In the genomic region with DNA sequence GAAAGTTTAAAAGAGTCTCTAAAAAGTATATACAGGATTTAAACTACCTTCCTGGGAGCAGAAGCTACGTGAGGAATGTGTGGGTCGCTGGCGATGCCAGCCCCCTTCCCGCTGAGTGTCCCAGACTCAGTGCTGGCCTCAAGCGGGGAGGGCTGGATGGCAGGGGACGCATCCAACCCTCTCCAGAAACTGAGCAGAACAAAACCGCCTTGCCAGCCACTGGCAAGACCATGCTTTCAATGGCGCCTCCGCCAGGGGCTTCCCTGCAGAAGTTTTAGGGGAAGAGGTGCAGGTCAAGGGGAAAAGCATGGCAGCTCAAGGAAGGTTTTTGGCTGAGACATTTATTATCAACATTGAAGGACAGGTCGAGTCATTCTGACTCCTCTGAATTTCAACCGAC, we compare ENCODE assay signal across 20 cellular contexts.
"Had no signal": no experiment of that assay in that cellular context is flagged by ENCODE, and none has a peak within 500 bp of the region (broad histone marks: within the 10 kb centered on the region; RNA-seq: fewer than 3 reads in every experiment).

No MANE protein-coding gene starts in this region.

- DNase-seq: activated CD4-positive, CD25-positive, alpha-beta regulatory T cell treated with anti-CD3 and anti-CD28 coated beads, Interleukin-2, amount 50 U/mL, for 72 hours; activated naive CD4-positive, alpha-beta T cell; cerebellar nuclear complex; effector memory CD4-positive, alpha-beta T cell; heart left ventricle; left colon; lower lobe of right lung; naive B cell; nucleus accumbens; stimulated activated CD4-positive, alpha-beta T cell treated with anti-CD3 and anti-CD28 coated beads, Interleukin-4, amount 100 ng/mL, for 4 hours; stimulated activated CD8-positive, alpha-beta memory T cell treated with anti-CD3 and anti-CD28 coated beads, Interleukin-4, amount 100 ng/mL, for 48 hours; stimulated activated naive CD4-positive, alpha-beta T cell treated with Interleukin-2 at 50 U/mL for 16 hours; T-helper 1 cell; T1000; transverse colon had no signal

- H3K36me3 ChIP-seq: breast epithelium had no signal

- ATAC-seq: left colon, lower lobe of right lung had no signal

- H3K36me3 Mint-ChIP-seq: naive B cell had no signal

- H3K9me3 Mint-ChIP-seq: activated T-helper 1 cell treated with anti-CD3 and anti-CD28 coated beads, Interleukin-12 subunit alpha, Interleukin-12 subunit beta, Interleukin-2, Interleukin-4 antibody, amounts not matched to agents 30 ng/mL and 10 ng/mL and 1 ng/mL, durations not matched to agents 14 hours and 24 hours and 36 hours; dendritic cell treated with granulocyte-macrophage colony-stimulating factor and Interleukin-4, amounts not matched to agents 40 ng/mL and 50 ng/mL, for 4 days; naive B cell had no signal

- H3K27ac Mint-ChIP-seq: activated T-helper 1 cell treated with anti-CD3 and anti-CD28 coated beads, Interleukin-12 subunit alpha, Interleukin-12 subunit beta, Interleukin-2, Interleukin-4 antibody, amounts not matched to agents 30 ng/mL and 10 ng/mL and 1 ng/mL, durations not matched to agents 14 hours and 24 hours and 36 hours; dendritic cell treated with granulocyte-macrophage colony-stimulating factor and Interleukin-4, amounts not matched to agents 40 ng/mL and 50 ng/mL, for 4 days had no signal

- H3K4me1 ChIP-seq: breast epithelium, heart left ventricle, lower lobe of right lung, right atrium auricular region, transverse colon had no signal

- H3K9me3 ChIP-seq: breast epithelium, heart left ventricle, lower lobe of right lung, right atrium auricular region, transverse colon had no signal

- H3K27ac ChIP-seq: breast epithelium, heart left ventricle, lower lobe of right lung, right atrium auricular region, skin epidermis, transverse colon had no signal

- H3K27me3 Mint-ChIP-seq: dendritic cell treated with granulocyte-macrophage colony-stimulating factor and Interleukin-4, amounts not matched to agents 40 ng/mL and 50 ng/mL, for 4 days; naive B cell had no signal

- H3K4me3 ChIP-seq: breast epithelium, heart left ventricle, lower lobe of right lung, right atrium auricular region, skin epidermis, transverse colon had no signal

- H3K4me3 Mint-ChIP-seq: activated T-helper 1 cell treated with anti-CD3 and anti-CD28 coated beads, Interleukin-12 subunit alpha, Interleukin-12 subunit beta, Interleukin-2, Interleukin-4 antibody, amounts not matched to agents 30 ng/mL and 10 ng/mL and 1 ng/mL, durations not matched to agents 14 hours and 24 hours and 36 hours; dendritic cell treated with granulocyte-macrophage colony-stimulating factor and Interleukin-4, amounts not matched to agents 40 ng/mL and 50 ng/mL, for 4 days; naive B cell had no signal

- H3K27me3 ChIP-seq: breast epithelium, heart left ventricle, right atrium auricular region, transverse colon had no signal
